ENCODE assay signal across 8 cellular contexts in genomic region chr2:16774980-16775963, GRCh38.
DNase-seq lines count a peak whose midpoint lies in the region; ATAC-seq and TF ChIP-seq lines count a peak whose summit lies in the region.

No MANE protein-coding gene starts in this region.

- no peaks in the 10 kb centered on the region for H3K9me3 Mint-ChIP-seq in neural progenitor cell
- peaks cover 0 to 2% of the 10 kb centered on the region in 2 donors for H3K9me3 Mint-ChIP-seq in stimulated activated naive CD8-positive, alpha-beta T cell treated with anti-CD3 and anti-CD28 coated beads, Interleukin-15, amount 100 ng/mL, for 72 hours

- peak in 2 of 3 experiments; percentile 14; a peak in 1 of 6 replicates for TF ChIP-seq CTCF in HCT116 (IDR thresholded peaks at IDR 0.05 in 2 of 3, conservative IDR thresholded peaks at IDR 0.05 in 1 of 3; ENCODE audit: borderline replicate concordance in 1 of 3, insufficient read depth in 1 of 3, low read depth in 2 of 3, low read length in 2 of 3)
- peak; percentile 62 for TF ChIP-seq CTCF in neural progenitor cell (IDR thresholded peaks at IDR 0.05)

- no peaks in the 10 kb centered on the region for H3K36me3 Mint-ChIP-seq in neural progenitor cell

- POLR2A ChIA-PET in HCT116 (lab: Charles Lee) = no interaction called here

- no peak overlapping the region for H2AFZ ChIP-seq in HCT116 (ENCODE audit: low read depth, low read length, poor library complexity, severe bottlenecking)
- peak overlapping the region; percentile 92 for H2AFZ ChIP-seq in neural progenitor cell (replicated peaks)

- no peak overlapping the region for H3K4me3 ChIP-seq in HCT116 (replicated peaks in 1 of 2; ENCODE audit: low read depth in 1 of 2, low read length in 2 of 2)
- H3K4me3 ChIP-seq in neural progenitor cell = no peak overlapping the region

- DNase-seq in HCT116 (ENCODE audit: low read depth, low spot score) (no peak), NOMO-1 treated with dmso at 0.1 percent for 144 hours (lab: John Stamatoyannopoulos, UW; ENCODE audit: unreplicated experiment) (peak; percentile 30), cerebellar cortex (ENCODE audit: low spot score) (peak; percentile 49), neural progenitor cell (ENCODE audit: low spot score) (peak; percentile 69), NCI-H1694 treated with DMSO at 0.1 percent for 48 hours (lab: John Stamatoyannopoulos, UW) (no peak), NCI-H1417 (lab: John Stamatoyannopoulos, UW) (no peak)
- DNase-seq in stimulated activated naive CD8-positive, alpha-beta T cell treated with anti-CD3 and anti-CD28 coated beads, Interleukin-15, amount 100 ng/mL, for 72 hours = no peak

- no peaks in the 10 kb centered on the region for H4K20me1 ChIP-seq in HCT116 (ENCODE audit: insufficient read depth)
- H4K20me1 ChIP-seq in neural progenitor cell (ENCODE audit: low read depth) = no peaks in the 10 kb centered on the region

- H3K27me3 Mint-ChIP-seq in neural progenitor cell (ENCODE audit: insufficient read depth, low read depth) = peaks cover 4% of the 10 kb centered on the region
- peaks cover 11% of the 10 kb centered on the region for H3K27me3 Mint-ChIP-seq in stimulated activated naive CD8-positive, alpha-beta T cell treated with anti-CD3 and anti-CD28 coated beads, Interleukin-15, amount 100 ng/mL, for 72 hours

- no peaks in the 10 kb centered on the region for H3F3A ChIP-seq in neural progenitor cell (ENCODE audit: low read depth)

- H3K27me3 ChIP-seq in HCT116 (ENCODE audit: insufficient read depth, low read length) = peaks cover 12% of the 10 kb centered on the region; the same call in 1 of the 2 replicates
- no peaks in the 10 kb centered on the region for H3K27me3 ChIP-seq in neural progenitor cell

- intact Hi-C loops in HCT116 (cut with micrococcal nuclease) = loop anchor here (2.0 to 5.0 kb wide), 3 partner anchors 374 to 1057 kb away; no protein-coding TSS in a partner anchor

- no peak overlapping the region for H3K27ac ChIP-seq in HCT116 (ENCODE audit: low read depth, low read length)
- H3K27ac ChIP-seq in neural progenitor cell = no peak overlapping the region

- TF ChIP-seq POLR2A in HCT116 (IDR thresholded peaks at IDR 0.05; ENCODE audit: borderline replicate concordance, extremely low read depth, insufficient read depth, insufficient read length) = no peak

- H3K4me3 Mint-ChIP-seq in neural progenitor cell = no peak overlapping the region
- H3K4me3 Mint-ChIP-seq in stimulated activated naive CD8-positive, alpha-beta T cell treated with anti-CD3 and anti-CD28 coated beads, Interleukin-15, amount 100 ng/mL, for 72 hours = no peak overlapping the region

- no peaks in the 10 kb centered on the region for H3K4me1 ChIP-seq in HCT116 (ENCODE audit: control insufficient read depth in 1 of 2, insufficient read depth in 2 of 2, low read length in 2 of 2)
- no peaks in the 10 kb centered on the region for H3K4me1 ChIP-seq in neural progenitor cell

- H3K9ac ChIP-seq in HCT116 (ENCODE audit: low read length) (no peak overlapping the region), neural progenitor cell (no peak overlapping the region)

- peaks cover 19% of the 10 kb centered on the region for H3K4me1 Mint-ChIP-seq in neural progenitor cell
- no peaks in the 10 kb centered on the region for H3K4me1 Mint-ChIP-seq in stimulated activated naive CD8-positive, alpha-beta T cell treated with anti-CD3 and anti-CD28 coated beads, Interleukin-15, amount 100 ng/mL, for 72 hours

- no TSS peak for BruUV-seq in HCT116 (replicated peaks; lab: Mats Ljungman, UMichigan)

- no peak overlapping the region for H3K4me2 ChIP-seq in HCT116 (ENCODE audit: low read length)
- no peak overlapping the region for H3K4me2 ChIP-seq in neural progenitor cell

- H3K79me2 ChIP-seq in HCT116 (ENCODE audit: insufficient read depth, low read length) = no peaks in the 10 kb centered on the region
- H3K79me2 ChIP-seq in neural progenitor cell (ENCODE audit: low read depth) = no peaks in the 10 kb centered on the region

- no peak overlapping the region for H3K27ac Mint-ChIP-seq in neural progenitor cell
- no peak overlapping the region for H3K27ac Mint-ChIP-seq in stimulated activated naive CD8-positive, alpha-beta T cell treated with anti-CD3 and anti-CD28 coated beads, Interleukin-15, amount 100 ng/mL, for 72 hours

- H3K36me3 ChIP-seq in HCT116 (ENCODE audit: control insufficient read depth in 1 of 2, insufficient read depth in 2 of 2, low read length in 2 of 2) (no peaks in the 10 kb centered on the region), neural progenitor cell (no peaks in the 10 kb centered on the region)

- RAD21 ChIA-PET in HCT116 (lab: Charles Lee; ENCODE audit: low non-redundant PET in 1 of 2, low total read pairs in 2 of 2, uncharacterized antibody in 2 of 2, unreplicated experiment in 2 of 2) = no interaction called here

- peak; percentile 35 for TF ChIP-seq RAD21 in HCT116 (IDR thresholded peaks at IDR 0.05; ENCODE audit: low read depth)

- ATAC-seq in HCT116 = peak; percentile 60
- ATAC-seq in stimulated activated naive CD8-positive, alpha-beta T cell treated with anti-CD3 and anti-CD28 coated beads, Interleukin-15, amount 100 ng/mL, for 72 hours = no peak
- ATAC-seq in activated CD4-positive, CD25-positive, alpha-beta regulatory T cell treated with anti-CD3 and anti-CD28 coated beads, Interleukin-2, amount 50 U/mL, for 24 hours = no peak

- H3K9me3 ChIP-seq in HCT116 (ENCODE audit: control insufficient read depth in 1 of 2, insufficient read depth in 1 of 2, low read depth in 1 of 2, low read length in 2 of 2) (no peaks in the 10 kb centered on the region), neural progenitor cell (ENCODE audit: low read depth) (no peaks in the 10 kb centered on the region)

- no peaks in the 10 kb centered on the region for H3K9me2 ChIP-seq in HCT116 (ENCODE audit: insufficient read depth)

- CTCF ChIA-PET in HCT116 (lab: Charles Lee) = interaction anchor here (0.9 to 2.0 kb wide), 3 partner anchors 534 to 896 kb away, joined by 3 to 9 read pairs (median 4); no protein-coding TSS in a partner anchor

TF ChIP-seq in HCT116, 20 proteins besides CTCF, POLR2A, EP300 and RAD21:
- TF ChIP-seq SIN3A (IDR thresholded peaks at IDR 0.05; ENCODE audit: low read depth) (no peak), EZH2 (IDR thresholded peaks at IDR 0.05) (no peak), JUND (IDR thresholded peaks at IDR 0.05) (no peak), CEBPB (IDR thresholded peaks at IDR 0.05; ENCODE audit: low read depth) (no peak), SRF (IDR thresholded peaks at IDR 0.05; ENCODE audit: low read depth) (no peak), ZBTB33 (IDR thresholded peaks at IDR 0.05; ENCODE audit: extremely low read depth, insufficient replicate concordance, low read length) (no peak), EGR1 (IDR thresholded peaks at IDR 0.05; ENCODE audit: low read depth) (no peak), ZNF274 (IDR thresholded peaks at IDR 0.05; ENCODE audit: low read depth, low read length) (no peak), ELF1 (IDR thresholded peaks at IDR 0.05; ENCODE audit: borderline replicate concordance, low read depth) (no peak), EZH2phosphoT487 (IDR thresholded peaks at IDR 0.05; ENCODE audit: borderline replicate concordance) (no peak), SP1 (IDR thresholded peaks at IDR 0.05; ENCODE audit: low read depth) (no peak)
- TF ChIP-seq, protein P1, sequence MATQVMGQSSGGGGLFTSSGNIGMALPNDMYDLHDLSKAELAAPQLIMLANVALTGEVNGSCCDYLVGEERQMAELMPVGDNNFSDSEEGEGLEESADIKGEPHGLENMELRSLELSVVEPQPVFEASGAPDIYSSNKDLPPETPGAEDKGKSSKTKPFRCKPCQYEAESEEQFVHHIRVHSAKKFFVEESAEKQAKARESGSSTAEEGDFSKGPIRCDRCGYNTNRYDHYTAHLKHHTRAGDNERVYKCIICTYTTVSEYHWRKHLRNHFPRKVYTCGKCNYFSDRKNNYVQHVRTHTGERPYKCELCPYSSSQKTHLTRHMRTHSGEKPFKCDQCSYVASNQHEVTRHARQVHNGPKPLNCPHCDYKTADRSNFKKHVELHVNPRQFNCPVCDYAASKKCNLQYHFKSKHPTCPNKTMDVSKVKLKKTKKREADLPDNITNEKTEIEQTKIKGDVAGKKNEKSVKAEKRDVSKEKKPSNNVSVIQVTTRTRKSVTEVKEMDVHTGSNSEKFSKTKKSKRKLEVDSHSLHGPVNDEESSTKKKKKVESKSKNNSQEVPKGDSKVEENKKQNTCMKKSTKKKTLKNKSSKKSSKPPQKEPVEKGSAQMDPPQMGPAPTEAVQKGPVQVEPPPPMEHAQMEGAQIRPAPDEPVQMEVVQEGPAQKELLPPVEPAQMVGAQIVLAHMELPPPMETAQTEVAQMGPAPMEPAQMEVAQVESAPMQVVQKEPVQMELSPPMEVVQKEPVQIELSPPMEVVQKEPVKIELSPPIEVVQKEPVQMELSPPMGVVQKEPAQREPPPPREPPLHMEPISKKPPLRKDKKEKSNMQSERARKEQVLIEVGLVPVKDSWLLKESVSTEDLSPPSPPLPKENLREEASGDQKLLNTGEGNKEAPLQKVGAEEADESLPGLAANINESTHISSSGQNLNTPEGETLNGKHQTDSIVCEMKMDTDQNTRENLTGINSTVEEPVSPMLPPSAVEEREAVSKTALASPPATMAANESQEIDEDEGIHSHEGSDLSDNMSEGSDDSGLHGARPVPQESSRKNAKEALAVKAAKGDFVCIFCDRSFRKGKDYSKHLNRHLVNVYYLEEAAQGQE (IDR thresholded peaks at IDR 0.05; ENCODE audit: low read depth) = no peak
- TF ChIP-seq, protein P2, sequence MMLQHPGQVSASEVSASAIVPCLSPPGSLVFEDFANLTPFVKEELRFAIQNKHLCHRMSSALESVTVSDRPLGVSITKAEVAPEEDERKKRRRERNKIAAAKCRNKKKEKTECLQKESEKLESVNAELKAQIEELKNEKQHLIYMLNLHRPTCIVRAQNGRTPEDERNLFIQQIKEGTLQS (IDR thresholded peaks at IDR 0.05) = no peak

Comparison
In these comparisons a context has a peak if more than half of its experiments do, and no peak if none do; other contexts are left out.
1. DNase-seq: peak in NOMO-1 treated with dmso at 0.1 percent for 144 hours (single experiment), cerebellar cortex (single experiment) and neural progenitor cell (single experiment); none in HCT116 (single experiment), stimulated activated naive CD8-positive, alpha-beta T cell treated with anti-CD3 and anti-CD28 coated beads, Interleukin-15, amount 100 ng/mL, for 72 hours (0 of 2), NCI-H1694 treated with DMSO at 0.1 percent for 48 hours (single experiment) and NCI-H1417 (0 of 3).